In the genomic region with DNA sequence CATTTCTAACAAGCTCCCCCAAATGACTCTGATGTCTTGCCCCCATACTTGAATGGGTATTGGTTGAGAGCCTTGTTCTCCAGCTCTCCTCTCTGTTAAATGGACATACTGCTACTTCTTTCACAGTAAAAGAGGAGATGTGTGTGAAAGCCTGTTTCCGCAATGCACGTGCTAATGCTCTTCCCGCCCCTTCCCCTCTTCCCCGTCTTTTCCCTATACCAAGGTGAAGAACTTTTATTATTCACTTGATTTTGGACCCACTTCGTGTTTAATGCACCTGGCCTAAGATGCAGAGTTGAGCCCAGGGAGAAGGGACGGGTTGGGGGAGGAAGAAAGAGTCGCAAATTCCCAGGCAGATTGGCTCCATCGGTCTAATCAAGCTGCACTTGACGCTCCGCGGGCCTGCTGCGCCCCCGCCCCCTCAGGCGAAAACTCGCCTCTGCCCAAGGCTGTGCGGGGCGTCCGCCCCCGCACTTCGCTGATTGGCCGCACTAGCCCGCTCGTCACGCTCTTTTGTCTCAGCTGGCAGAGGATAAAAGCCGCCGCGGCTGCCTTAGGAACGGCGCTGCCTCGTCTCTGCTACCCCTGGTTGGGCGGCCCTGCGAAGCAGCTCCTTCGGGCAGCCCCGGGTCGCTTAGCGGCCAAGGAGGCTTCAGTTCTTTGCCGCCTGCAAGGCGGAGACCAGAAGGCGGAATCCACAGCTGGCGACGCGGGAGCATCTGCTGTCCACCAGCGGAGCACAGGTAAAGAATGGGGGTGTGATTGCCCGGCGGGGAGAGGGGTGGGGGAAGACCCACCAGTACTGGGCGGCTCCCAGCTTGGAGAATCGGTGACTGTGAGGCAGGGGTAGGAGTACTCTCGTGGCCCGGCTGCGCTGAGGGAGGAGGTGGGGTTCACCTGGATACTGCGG, we compare ENCODE assay signal across 8 cellular contexts. TPM values are rescaled to one million over a fixed set of nuclear protein-coding genes. Genes with fewer than 3 reads are reported as not detected.
A peak's percentile ranks its signal among the peaks of the same experiment; 100 is the strongest.
DNase-seq lines count a peak whose midpoint lies in the region; ATAC-seq lines count a peak whose summit lies in the region.

Gene ZCCHC12 (plus strand): TSS at position 562 of the 910 bp plus-strand sequence. CDS start 1,421 bp downstream, outside the sequence.

- H2AK5ac ChIP-seq in mesendoderm (ENCODE audit: low read length) = no peak within 1 kb of the TSS

- H2BK120ac ChIP-seq in mesendoderm (ENCODE audit: low read depth, low read length) = no peak within 1 kb of the TSS

- H3K36me3 ChIP-seq in ectodermal cell (ENCODE audit: control insufficient read depth, insufficient read depth, low read length) (no peaks in the 10 kb centered on the region), mesendoderm (ENCODE audit: control insufficient read depth, insufficient read depth, low read length) (no peaks in the 10 kb centered on the region)

- H3K27me3 ChIP-seq in ectodermal cell (ENCODE audit: control insufficient read depth, insufficient read depth, low read length, poor library complexity, severe bottlenecking) (peaks cover 67% of the 10 kb centered on the region), mesendoderm (ENCODE audit: insufficient read depth, low read length, poor library complexity) (peaks cover 18% of the 10 kb centered on the region)

- no peak within 1 kb of the TSS for H3K18ac ChIP-seq in mesendoderm (ENCODE audit: low read length)

- H3K27ac ChIP-seq in ectodermal cell (ENCODE audit: insufficient read depth, low read depth, low read length, poor library complexity, severe bottlenecking) (no peak within 1 kb of the TSS), mesendoderm (ENCODE audit: low read depth, low read length) (no peak within 1 kb of the TSS)

- no peaks in the 10 kb centered on the region for H3K9me3 ChIP-seq in ectodermal cell (ENCODE audit: control insufficient read depth, low read length)

- H3K79me1 ChIP-seq in mesendoderm (ENCODE audit: low read length) = no peaks in the 10 kb centered on the region

- H3K4me1 ChIP-seq in ectodermal cell (ENCODE audit: control insufficient read depth, insufficient read depth, low read length) (peaks cover 9% of the 10 kb centered on the region), mesendoderm (ENCODE audit: control insufficient read depth, low read depth, low read length) (no peaks in the 10 kb centered on the region)

- no peak within 1 kb of the TSS for H4K8ac ChIP-seq in mesendoderm (ENCODE audit: low read depth, low read length)

- no peak within 1 kb of the TSS for H3K23ac ChIP-seq in mesendoderm (ENCODE audit: low read length)

- no peak within 1 kb of the TSS for H3K4ac ChIP-seq in mesendoderm (ENCODE audit: low read depth, low read length)

- H2BK15ac ChIP-seq in mesendoderm (replicated peaks; ENCODE audit: low read depth) = no peak within 1 kb of the TSS

- no peaks in the 10 kb centered on the region for H3K79me2 ChIP-seq in mesendoderm (ENCODE audit: control insufficient read depth, insufficient read depth, low read length)

- 2% methylated on average over 50 to 51 of the region's 51 CpGs for WGBS in ectodermal cell, 2 experiments
- no CpG with 5 or more reads among the region's 51 CpGs for WGBS in mesendoderm (ENCODE audit: extremely low coverage, insufficient coverage, low lambda C conversion rate)

- no peak within 1 kb of the TSS for H4K5ac ChIP-seq in mesendoderm (ENCODE audit: low read length)

- no peak within 1 kb of the TSS for H2BK5ac ChIP-seq in mesendoderm (ENCODE audit: low read length)

- H3K4me3 ChIP-seq in ectodermal cell (ENCODE audit: insufficient read depth, low read depth, low read length) = peak within 1 kb of the TSS; percentile 12
- no peak within 1 kb of the TSS for H3K4me3 ChIP-seq in mesendoderm (ENCODE audit: low read length)

- H3K4me2 ChIP-seq in mesendoderm (ENCODE audit: low read length) = peak within 1 kb of the TSS; percentile 6

- ATAC-seq in stimulated activated naive CD8-positive, alpha-beta T cell treated with anti-CD3 and anti-CD28 coated beads, Interleukin-15, Interleukin-2, amounts not matched to agents 100 U/mL and 50 U/mL, for 24 hours = peak; percentile 63
- no peak for ATAC-seq in GM19452 (IDR thresholded peaks at IDR 0.05; ENCODE audit: unreplicated experiment)

- H3K56ac ChIP-seq in mesendoderm (ENCODE audit: low read length) = peak within 1 kb of the TSS; percentile 74

- peak; percentile 9 for DNase-seq in NOMO-1 treated with DMSO at 0.1 percent for 48 hours (lab: John Stamatoyannopoulos, UW; ENCODE audit: unreplicated experiment)
- DNase-seq in NOMO-1 treated with dmso at 0.1 percent for 144 hours (lab: John Stamatoyannopoulos, UW; ENCODE audit: unreplicated experiment) = no peak
- DNase-seq in NCI-H1930 (lab: John Stamatoyannopoulos, UW) = peak; percentile 74 to 86
- peak; percentile 43 for DNase-seq in activated CD4-positive, alpha-beta T cell treated with anti-CD3 and anti-CD28 coated beads, Interleukin-2, amount 50 U/mL, for 1 hour
- DNase-seq in mesendoderm = peak; percentile 92
- peak; percentile 33 for DNase-seq in stimulated activated naive CD8-positive, alpha-beta T cell treated with anti-CD3 and anti-CD28 coated beads, Interleukin-15, Interleukin-2, amounts not matched to agents 100 U/mL and 50 U/mL, for 24 hours

- no peak within 1 kb of the TSS for H3K9ac ChIP-seq in mesendoderm (ENCODE audit: low read length)

RNA-seq across cellular contexts. Expression of gene ZCCHC12, which starts in this region (rescaled TPM):
- 0.35 TPM for polyA plus RNA-seq in ectodermal cell (2013, experiment 1 of 4)
- 0.25 TPM for polyA plus RNA-seq in ectodermal cell (2013, experiment 2 of 4)
- polyA plus RNA-seq in ectodermal cell (2013, experiment 3 of 4) = 0.21 TPM
- 0.49 TPM for polyA plus RNA-seq in ectodermal cell (2013, experiment 4 of 4)
- 0.52 TPM for polyA plus RNA-seq in mesendoderm (2013, experiment 1 of 2)
- polyA plus RNA-seq in mesendoderm (2013, experiment 2 of 2) = 0.53 TPM
